Comparison of ENCODE assay signal across 7 cellular contexts in the genomic region with DNA sequence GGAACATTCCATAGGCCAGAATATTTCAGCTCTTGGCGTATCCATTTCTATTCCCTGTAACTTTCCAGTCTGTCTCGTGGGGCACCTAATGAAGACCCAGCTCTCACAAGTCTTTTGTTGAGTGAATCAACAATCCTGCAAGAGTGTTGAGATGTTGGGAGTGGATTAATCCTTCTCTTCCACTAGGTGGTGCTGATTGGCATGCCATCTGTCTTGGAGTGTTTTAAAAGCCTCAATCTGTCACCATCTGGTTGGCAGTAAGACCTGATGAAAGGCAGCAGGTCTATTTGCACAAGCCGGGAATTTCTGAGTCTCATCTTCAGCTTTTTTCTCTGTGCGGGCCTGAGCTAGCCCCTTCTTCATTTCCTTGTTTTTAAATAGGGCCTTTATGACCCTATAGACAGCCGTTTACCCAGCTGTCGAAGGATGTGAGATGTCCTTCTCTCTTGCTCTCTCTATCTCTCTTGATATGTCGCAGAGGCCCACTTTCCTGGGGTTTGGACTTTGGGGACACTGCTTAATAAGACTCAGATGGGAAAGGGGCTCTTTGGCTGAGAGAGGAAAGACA.
A peak's percentile ranks its signal among the peaks of the same experiment; 100 is the strongest.
DNase-seq lines count a peak whose midpoint lies in the region; ATAC-seq and TF ChIP-seq lines count a peak whose summit lies in the region.

No MANE protein-coding gene starts in this region.

- no peak overlapping the region for H3K27ac ChIP-seq in WERI-Rb-1

- no peaks in the 10 kb centered on the region for H3K9me3 ChIP-seq in WERI-Rb-1 (ENCODE audit: severe bottlenecking)

- ATAC-seq in GM19463 (IDR thresholded peaks at IDR 0.05; ENCODE audit: unreplicated experiment) (peak; percentile 88), left ventricle myocardium superior (peak; percentile 46)

- TF ChIP-seq CTCF in LNCaP clone FGC (IDR thresholded peaks at IDR 0.05; ENCODE audit: control insufficient read depth, extremely low read depth, insufficient read depth) (peak; percentile 92), WERI-Rb-1 (IDR thresholded peaks at IDR 0.05; ENCODE audit: low read depth, low read length) (peak; percentile 55)

- intact Hi-C loops in left ventricle myocardium superior (cut with micrococcal nuclease): no loop called here

- peaks cover 11% of the 10 kb centered on the region for H3K27me3 ChIP-seq in WERI-Rb-1 (ENCODE audit: insufficient read depth, low read depth, severe bottlenecking)

- H3K4me3 ChIP-seq in LNCaP clone FGC (ENCODE audit: low read depth, low read length) (no peak overlapping the region), WERI-Rb-1 (ENCODE audit: low read depth, low read length) (no peak overlapping the region)

- H3K36me3 ChIP-seq in WERI-Rb-1: no peaks in the 10 kb centered on the region

- DNase-seq in EH (ENCODE audit: low read depth) (peak; percentile 75), LNCaP clone FGC (ENCODE audit: low read depth) (peak; percentile 48), WERI-Rb-1 (peak; percentile 50), left ventricle myocardium superior (no peak)
- peak in 2 of 3 experiments; percentile 1 to 5 for DNase-seq in stimulated activated CD4-positive, alpha-beta T cell treated with anti-CD3 and anti-CD28 coated beads, TNF-alpha, amount 100 ng/mL, for 24 hours (ENCODE audit: low read depth in 3 of 3)
- no peak for DNase-seq in activated naive CD4-positive, alpha-beta T cell treated with anti-CD3 and anti-CD28 coated beads, Interleukin-2, amount 50 U/mL, for 16 hours

Comparison
In these comparisons a context has a peak if more than half of its experiments do, and no peak if none do; other contexts are left out.
1. DNase-seq: peak in EH (single experiment), LNCaP clone FGC (single experiment), WERI-Rb-1 (single experiment) and stimulated activated CD4-positive, alpha-beta T cell treated with anti-CD3 and anti-CD28 coated beads, TNF-alpha, amount 100 ng/mL, for 24 hours (2 of 3); none in left ventricle myocardium superior (single experiment) and activated naive CD4-positive, alpha-beta T cell treated with anti-CD3 and anti-CD28 coated beads, Interleukin-2, amount 50 U/mL, for 16 hours (single experiment).